In genomic region chr9:107260437-107261081, GRCh38 we compare ENCODE assay signal across 9 cellular contexts. TPM values are rescaled to one million over a fixed set of nuclear protein-coding genes. Genes with fewer than 3 reads are reported as not detected.
A peak's percentile ranks its signal among the peaks of the same experiment; 100 is the strongest.
DNase-seq lines count a peak whose midpoint lies in the region; ATAC-seq and TF ChIP-seq lines count a peak whose summit lies in the region.
"Had no signal": no experiment of that assay in that cellular context is flagged by ENCODE, and none has a peak within 500 bp of the region (broad histone marks: within the 10 kb centered on the region; RNA-seq: fewer than 3 reads in every experiment).

No MANE protein-coding gene starts in this region.

- H2AFZ ChIP-seq in OCI-LY3 (ENCODE audit: low read depth, low read length) (no peak overlapping the region; the same call in 1 of the 2 replicates), osteoblast (ENCODE audit: low read length) (peak overlapping the region; percentile 64)

- intact Hi-C loops in prostate gland (cut with DNase I): no loop called here
- intact Hi-C loops in CD8-positive, alpha-beta T cell (cut with DNase I, micrococcal nuclease): no loop called here

- peaks cover 7% of the 10 kb centered on the region for H3K27me3 Mint-ChIP-seq in CD8-positive, alpha-beta T cell (ENCODE audit: low read depth)

- no peaks in the 10 kb centered on the region; the same call in 1 of the 2 replicates for H3K9me3 ChIP-seq in OCI-LY3 (ENCODE audit: insufficient read depth, low read length)
- H3K9me3 ChIP-seq in osteoblast (ENCODE audit: low read depth, low read length): no peaks in the 10 kb centered on the region
- H3K9me3 ChIP-seq in prostate gland: no peaks in the 10 kb centered on the region
- no peaks in the 10 kb centered on the region for H3K9me3 ChIP-seq in CD8-positive, alpha-beta T cell (ENCODE audit: low read length)
- H3K9me3 ChIP-seq: SJSA1 had no signal

- H3K4me3 Mint-ChIP-seq in CD8-positive, alpha-beta T cell: no peak overlapping the region

- peak; percentile 11 for DNase-seq in osteoblast (ENCODE audit: insufficient read length, low spot score, missing footprints)
- DNase-seq in prostate gland (ENCODE audit: low spot score): no peak
- no peak for DNase-seq in hypothalamus (lab: John Stamatoyannopoulos, UW)
- DNase-seq in putamen (ENCODE audit: low spot score): no peak
- no peak for DNase-seq in CD8-positive, alpha-beta T cell

- no peak for TF ChIP-seq POLR2A in prostate gland (IDR thresholded peaks at IDR 0.05)

- H4K20me1 ChIP-seq in OCI-LY3 (ENCODE audit: insufficient read depth, low read length): peaks cover 6% of the 10 kb centered on the region; the same call in 1 of the 2 replicates
- no peaks in the 10 kb centered on the region for H4K20me1 ChIP-seq in osteoblast (ENCODE audit: insufficient read depth, low read length)

- peak overlapping the region; percentile 62 for H3K4me2 ChIP-seq in OCI-LY3 (ENCODE audit: low read length)
- H3K4me2 ChIP-seq in osteoblast (ENCODE audit: insufficient read depth, low read length): no peak overlapping the region

- H3K4me1 ChIP-seq in OCI-LY3 (ENCODE audit: low read length): peaks cover 16% of the 10 kb centered on the region
- peaks cover 10% of the 10 kb centered on the region for H3K4me1 ChIP-seq in osteoblast (ENCODE audit: insufficient read depth, low read length)
- no peaks in the 10 kb centered on the region for H3K4me1 ChIP-seq in prostate gland (replicated peaks)
- H3K4me1 ChIP-seq in CD8-positive, alpha-beta T cell (ENCODE audit: insufficient read depth, low read length): no peaks in the 10 kb centered on the region
- H3K4me1 ChIP-seq: SJSA1 had no signal

- 57% methylated on average over 4 of the region's 4 CpGs for WGBS in prostate gland

- TF ChIP-seq CTCF in OCI-LY3 (IDR thresholded peaks at IDR 0.05; ENCODE audit: low read depth, low read length) (no peak), osteoblast (IDR thresholded peaks at IDR 0.05; ENCODE audit: extremely low read depth, low read depth, low read length) (no peak), prostate gland (IDR thresholded peaks at IDR 0.05) (no peak)
- TF ChIP-seq CTCF in CD8-positive, alpha-beta T cell (IDR thresholded peaks at IDR 0.05): no peak

- CTCF ChIA-PET in CD8-positive, alpha-beta T cell (lab: Charles Lee): interaction anchor here (1.7 to 2.5 kb wide), 2 partner anchors 9 to 80 kb away, joined by 7 read pairs; no protein-coding TSS in a partner anchor

- no peak overlapping the region for H3K27ac Mint-ChIP-seq in CD8-positive, alpha-beta T cell

- H3K79me2 ChIP-seq in OCI-LY3 (ENCODE audit: low read length): no peaks in the 10 kb centered on the region
- H3K79me2 ChIP-seq in osteoblast (ENCODE audit: insufficient read depth, low read length): no peaks in the 10 kb centered on the region

- H3K4me1 Mint-ChIP-seq in CD8-positive, alpha-beta T cell (ENCODE audit: low read depth): peaks cover 3% of the 10 kb centered on the region

- no peaks in the 10 kb centered on the region for H3K36me3 Mint-ChIP-seq in CD8-positive, alpha-beta T cell

- peaks cover 7% of the 10 kb centered on the region for H3K9me3 Mint-ChIP-seq in CD8-positive, alpha-beta T cell

- H3K4me3 ChIP-seq in OCI-LY3 (ENCODE audit: low read length) (peak overlapping the region; percentile 47), osteoblast (ENCODE audit: insufficient read depth, low read length) (no peak overlapping the region), prostate gland (no peak overlapping the region)
- H3K4me3 ChIP-seq in CD8-positive, alpha-beta T cell (ENCODE audit: low read depth, low read length): no peak overlapping the region
- H3K4me3 ChIP-seq: SJSA1 had no signal

- peak; percentile 99 for ATAC-seq in GM19324 (IDR thresholded peaks at IDR 0.05; ENCODE audit: low FRiP score, unreplicated experiment)
- ATAC-seq in HG02970 (IDR thresholded peaks at IDR 0.05; ENCODE audit: low FRiP score, unreplicated experiment): peak; percentile 99
- no peak for ATAC-seq in CD8-positive, alpha-beta T cell

- H3K9ac ChIP-seq in OCI-LY3 (ENCODE audit: low read length): no peak overlapping the region

- peaks cover 46% of the 10 kb centered on the region for H3K27me3 ChIP-seq in OCI-LY3 (ENCODE audit: low read depth, low read length)
- no peaks in the 10 kb centered on the region for H3K27me3 ChIP-seq in osteoblast (ENCODE audit: insufficient read depth, low read length)
- no peaks in the 10 kb centered on the region for H3K27me3 ChIP-seq in prostate gland (replicated peaks; ENCODE audit: insufficient read depth)
- no peaks in the 10 kb centered on the region for H3K27me3 ChIP-seq in CD8-positive, alpha-beta T cell (ENCODE audit: insufficient read depth, low read length)
- H3K27me3 ChIP-seq: SJSA1 had no signal

- H3K36me3 ChIP-seq in OCI-LY3 (replicated peaks; ENCODE audit: low read depth, low read length) (no peaks in the 10 kb centered on the region), osteoblast (ENCODE audit: insufficient read depth, low read length) (no peaks in the 10 kb centered on the region), prostate gland (no peaks in the 10 kb centered on the region)
- H3K36me3 ChIP-seq in CD8-positive, alpha-beta T cell (ENCODE audit: insufficient read depth, low read length): no peaks in the 10 kb centered on the region
- H3K36me3 ChIP-seq: SJSA1 had no signal

- POLR2A ChIA-PET in CD8-positive, alpha-beta T cell (lab: Charles Lee): no interaction called here

- H3K27ac ChIP-seq in OCI-LY3 (ENCODE audit: low read length) (no peak overlapping the region), osteoblast (ENCODE audit: low read depth, low read length) (no peak overlapping the region), prostate gland (no peak overlapping the region)
- no peak overlapping the region for H3K27ac ChIP-seq in CD8-positive, alpha-beta T cell (ENCODE audit: low read depth, low read length)
- H3K27ac ChIP-seq: SJSA1 had no signal

RNA-seq across cellular contexts. Expression of gene RAD23B, which starts 22.5 kb away (rescaled TPM):
- total RNA-seq in osteoblast: 148 and 157 TPM in 2 replicates
- total RNA-seq in prostate gland: 100 to 1,000 TPM in 1 of 2 donors, 10 to 100 TPM in 1; 92.3 to 111 TPM
- 10 to 100 TPM; 82.9 to 91.0 TPM for total RNA-seq in CD8-positive, alpha-beta T cell
